9 cellular contexts compared by ENCODE assay signal in genomic region chr12:3727877-3728632, GRCh38. TPM values are rescaled to one million over a fixed set of nuclear protein-coding genes. Genes with fewer than 3 reads are reported as not detected.
A peak's percentile ranks its signal among the peaks of the same experiment; 100 is the strongest.
DNase-seq lines count a peak whose midpoint lies in the region; ATAC-seq and TF ChIP-seq lines count a peak whose summit lies in the region.
"Had no signal": no experiment of that assay in that cellular context is flagged by ENCODE, and none has a peak within 500 bp of the region (broad histone marks: within the 10 kb centered on the region; RNA-seq: fewer than 3 reads in every experiment).

No MANE protein-coding gene starts in this region.

- ATAC-seq in HG02973 (IDR thresholded peaks at IDR 0.05; ENCODE audit: unreplicated experiment) (peak; percentile 81), HG02970 (IDR thresholded peaks at IDR 0.05; ENCODE audit: low FRiP score, unreplicated experiment) (no peak)

- H3K4me3 ChIP-seq in Peyer's patch (peak overlapping the region in 2 of 4 donors; percentile 5 to 6), fibroblast of villous mesenchyme (ENCODE audit: low read depth, low read length) (no peak overlapping the region)

- no peaks in the 10 kb centered on the region for H3K27me3 ChIP-seq in Peyer's patch

- TF ChIP-seq CTCF in Peyer's patch (IDR thresholded peaks at IDR 0.05) (no peak), fibroblast of villous mesenchyme (IDR thresholded peaks at IDR 0.05; ENCODE audit: insufficient read depth, low read depth, low read length) (no peak)

- H3K9me3 ChIP-seq in Peyer's patch, result no peaks in the 10 kb centered on the region

- H3K36me3 ChIP-seq in Peyer's patch, result no peaks in the 10 kb centered on the region

- H3K4me1 ChIP-seq in Peyer's patch, result peaks cover 0 to 42% (median 0%) of the 10 kb centered on the region in 4 donors

- H3K27ac ChIP-seq in Peyer's patch, result peak overlapping the region; percentile 14 to 73 (median 33)
- H3K27ac ChIP-seq: 22Rv1 had no signal

- no peak for TF ChIP-seq POLR2A in Peyer's patch (IDR thresholded peaks at IDR 0.05)

- DNase-seq in NCI-H1694 treated with DMSO at 0.1 percent for 48 hours (lab: John Stamatoyannopoulos, UW) (peak; percentile 34), NCI-H1694 (lab: John Stamatoyannopoulos, UW) (no peak), Peyer's patch (peak in 2 of 3 donors; percentile 18 to 56), fibroblast of villous mesenchyme (ENCODE audit: low read depth) (peak; percentile 78), NCI-H748 (lab: John Stamatoyannopoulos, UW; ENCODE audit: unreplicated experiment) (no peak), germinal center (ENCODE audit: low spot score) (no peak)

RNA-seq across cellular contexts. Expression of gene CRACR2A, which starts 24.9 kb away (rescaled TPM):
- total RNA-seq in Peyer's patch (10 to 100 TPM; 52.3 to 81.7 (median 65.9) TPM), fibroblast of villous mesenchyme (9.5 and 15.5 TPM in 2 replicates)

Comparison
In these comparisons a context has a peak if more than half of its experiments do, and no peak if none do; other contexts are left out.
1. DNase-seq: peak in NCI-H1694 treated with DMSO at 0.1 percent for 48 hours (single experiment), Peyer's patch (2 of 3) and fibroblast of villous mesenchyme (single experiment); none in NCI-H1694 (single experiment), NCI-H748 (single experiment) and germinal center (single experiment).